ENCODE assay signal across 9 cellular contexts in genomic region chr18:33576999-33577687, GRCh38. TPM values are rescaled to one million over a fixed set of nuclear protein-coding genes. Genes with fewer than 3 reads are reported as not detected.
DNase-seq lines count a peak whose midpoint lies in the region; ATAC-seq and TF ChIP-seq lines count a peak whose summit lies in the region.
"Had no signal": no experiment of that assay in that cellular context is flagged by ENCODE, and none has a peak within 500 bp of the region (broad histone marks: within the 10 kb centered on the region; RNA-seq: fewer than 3 reads in every experiment).

No MANE protein-coding gene starts in this region.

- intact Hi-C loops in heart right ventricle (cut with DNase I): no loop called here
- intact Hi-C loops in left cardiac atrium (cut with DNase I): no loop called here

- 8 to 10% methylated on average over 8 of the region's 8 CpGs for WGBS in heart right ventricle, 2 donors
- WGBS in mesodermal cell (ENCODE audit: insufficient coverage in 2 of 2), 2 experiments: 47 to 89% methylated on average over 1 to 5 of the region's 8 CpGs
- 7% methylated on average over 8 of the region's 8 CpGs for WGBS in urinary bladder

- no peak for ATAC-seq in heart right ventricle
- ATAC-seq in left cardiac atrium: no peak
- ATAC-seq in left lobe of liver: no peak
- no peak for ATAC-seq in HG03159 (IDR thresholded peaks at IDR 0.05; ENCODE audit: unreplicated experiment)
- ATAC-seq in GM19452 (IDR thresholded peaks at IDR 0.05; ENCODE audit: unreplicated experiment): no peak

- H3K9me3 ChIP-seq in heart right ventricle (no peaks in the 10 kb centered on the region), mesodermal cell (ENCODE audit: control insufficient read depth, low read length) (no peaks in the 10 kb centered on the region)

- H3K27me3 ChIP-seq in heart right ventricle: peaks cover 0 to 36% (median 0%) of the 10 kb centered on the region in 7 donors

- H3K27ac ChIP-seq in heart right ventricle (peak overlapping the region; percentile 49 to 94 (median 88)), caudate nucleus (ENCODE audit: low read depth, low read length) (peak overlapping the region; percentile 97), mesodermal cell (ENCODE audit: low read depth, low read length, severe bottlenecking) (peak overlapping the region; percentile 85), urinary bladder (ENCODE audit: low read depth) (no peak overlapping the region)

- peak overlapping the region; percentile 33 to 85 (median 68) for H3K4me3 ChIP-seq in heart right ventricle
- peak overlapping the region; percentile 66 for H3K4me3 ChIP-seq in mesodermal cell (ENCODE audit: extremely low read depth, insufficient read depth, low read length, poor library complexity, severe bottlenecking)
- H3K4me3 ChIP-seq in urinary bladder (ENCODE audit: low read depth, low read length): peak overlapping the region; percentile 70

- TF ChIP-seq CTCF in heart right ventricle (IDR thresholded peaks at IDR 0.05): no peak

- DNase-seq in heart right ventricle (no peak), left cardiac atrium (no peak), caudate nucleus (lab: John Stamatoyannopoulos, UW) (no peak), left lobe of liver (ENCODE audit: low spot score) (no peak)

- H3K36me3 ChIP-seq in heart right ventricle: no peaks in the 10 kb centered on the region
- H3K36me3 ChIP-seq in mesodermal cell (ENCODE audit: control insufficient read depth, insufficient read depth, low read length): no peaks in the 10 kb centered on the region
- H3K36me3 ChIP-seq in urinary bladder (ENCODE audit: insufficient read depth): no peaks in the 10 kb centered on the region

- H3K4me1 ChIP-seq in heart right ventricle (peaks cover 0 to 19% (median 0%) of the 10 kb centered on the region in 9 donors), mesodermal cell (ENCODE audit: control insufficient read depth, insufficient read depth, low read length, poor library complexity, severe bottlenecking) (no peaks in the 10 kb centered on the region), urinary bladder (ENCODE audit: insufficient read depth) (no peaks in the 10 kb centered on the region)

RNA-seq across cellular contexts. Expression of gene ASXL3, which starts 0.9 kb away (rescaled TPM):
- total RNA-seq in heart right ventricle (1 to 10 TPM; 3.0 to 8.1 (median 4.5) TPM), left cardiac atrium (1 to 10 TPM; 4.5 to 4.7 TPM), urinary bladder (16.8 TPM), left lobe of liver (2.6 TPM)
- polyA plus RNA-seq in heart right ventricle (under 1 TPM; 0.12 to 0.88 TPM), urinary bladder (1.1 TPM)
- polyA plus RNA-seq in mesodermal cell (2013, experiment 1 of 2): 6.0 TPM
- polyA plus RNA-seq in mesodermal cell (2013, experiment 2 of 2): 8.5 TPM
- total RNA-seq: T-helper 1 cell treated with Interleukin-12 subunit alpha and Interleukin-12 subunit beta and Interleukin-4 antibody, amounts not matched to agents 30 ng/mL and 1 ng/mL, for 36 hours had no signal
